Comparison of ENCODE assay signal across 1 cellular context in genomic region chr12:105234197-105234596, GRCh38.
TF ChIP-seq lines count a peak whose summit lies in the region.

No MANE protein-coding gene starts in this region.

TF ChIP-seq in endothelial cell of umbilical vein, 7 proteins besides CTCF, POLR2A, EP300 and RAD21 (continued from another document):
- TF ChIP-seq POLR2AphosphoS5 (IDR thresholded peaks at IDR 0.05; ENCODE audit: insufficient read depth, low read depth, low read length), result no peak
